13 cellular contexts compared by ENCODE assay signal in the genomic region with DNA sequence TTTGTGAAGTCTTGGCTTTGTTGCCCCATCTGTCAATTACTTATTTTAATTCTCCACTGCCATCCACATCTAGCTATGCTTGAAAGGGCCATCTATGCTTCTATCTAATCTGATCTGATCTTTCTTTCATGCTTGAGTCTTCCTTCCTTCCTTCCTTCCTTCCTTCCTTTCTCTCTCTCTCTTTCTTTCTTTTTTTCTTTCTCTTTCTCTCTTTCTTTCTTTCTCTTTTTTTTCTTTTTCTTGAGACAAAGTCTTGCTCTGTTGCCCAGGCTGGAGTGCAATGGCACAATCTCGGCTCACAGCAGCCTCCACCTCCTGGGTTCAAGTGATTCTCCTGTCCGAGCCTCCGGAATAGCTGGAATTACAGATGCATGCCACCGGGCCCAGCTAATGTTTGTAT. TPM values are rescaled to one million over a fixed set of nuclear protein-coding genes. Genes with fewer than 3 reads are reported as not detected.
DNase-seq lines count a peak whose midpoint lies in the region; ATAC-seq lines count a peak whose summit lies in the region.
"Had no signal": no experiment of that assay in that cellular context is flagged by ENCODE, and none has a peak within 500 bp of the region (broad histone marks: within the 10 kb centered on the region; RNA-seq: fewer than 3 reads in every experiment).

No MANE protein-coding gene starts in this region.

- no peaks in the 10 kb centered on the region for H3K9me3 Mint-ChIP-seq in T-helper 1 cell treated with Interleukin-12 subunit alpha and Interleukin-12 subunit beta and Interleukin-4 antibody, amounts not matched to agents 30 μg/mL and 1 μg/mL, for 36 hours
- no peaks in the 10 kb centered on the region for H3K9me3 Mint-ChIP-seq in activated naive CD8-positive, alpha-beta T cell (ENCODE audit: low read depth)
- H3K9me3 Mint-ChIP-seq in activated naive CD8-positive, alpha-beta T cell treated with anti-CD3 and anti-CD28 coated beads, Interleukin-2, amount 50 U/mL, for 24 hours: no peaks in the 10 kb centered on the region
- no peaks in the 10 kb centered on the region for H3K9me3 Mint-ChIP-seq in activated CD8-positive, alpha-beta T cell treated with anti-CD3 and anti-CD28 coated beads, Interleukin-2, amount 10 ng/mL, durations not matched to agents 7 days and 5 days (ENCODE audit: insufficient read depth)
- H3K9me3 Mint-ChIP-seq in naive thymus-derived CD8-positive, alpha-beta T cell: no peaks in the 10 kb centered on the region

- H3K4me3 Mint-ChIP-seq in T-helper 1 cell treated with Interleukin-12 subunit alpha and Interleukin-12 subunit beta and Interleukin-4 antibody, amounts not matched to agents 30 μg/mL and 1 μg/mL, for 36 hours: no peak overlapping the region
- no peak overlapping the region for H3K4me3 Mint-ChIP-seq in activated naive CD8-positive, alpha-beta T cell
- no peak overlapping the region for H3K4me3 Mint-ChIP-seq in activated naive CD8-positive, alpha-beta T cell treated with anti-CD3 and anti-CD28 coated beads, Interleukin-2, amount 50 U/mL, for 24 hours
- no peak overlapping the region for H3K4me3 Mint-ChIP-seq in activated CD8-positive, alpha-beta T cell treated with anti-CD3 and anti-CD28 coated beads, Interleukin-2, amount 10 ng/mL, durations not matched to agents 7 days and 5 days
- peak overlapping the region in 3 of 10 donors; percentile 2 to 47 (median 40) for H3K4me3 Mint-ChIP-seq in naive thymus-derived CD8-positive, alpha-beta T cell

- peak overlapping the region; percentile 23 for H3K27ac Mint-ChIP-seq in T-helper 1 cell treated with Interleukin-12 subunit alpha and Interleukin-12 subunit beta and Interleukin-4 antibody, amounts not matched to agents 30 μg/mL and 1 μg/mL, for 36 hours
- H3K27ac Mint-ChIP-seq in activated naive CD8-positive, alpha-beta T cell: peak overlapping the region; percentile 56
- H3K27ac Mint-ChIP-seq in activated naive CD8-positive, alpha-beta T cell treated with anti-CD3 and anti-CD28 coated beads, Interleukin-2, amount 50 U/mL, for 24 hours: no peak overlapping the region
- peak overlapping the region; percentile 31 for H3K27ac Mint-ChIP-seq in activated CD8-positive, alpha-beta T cell treated with anti-CD3 and anti-CD28 coated beads, Interleukin-2, amount 10 ng/mL, durations not matched to agents 7 days and 5 days
- peak overlapping the region in 7 of 10 donors; percentile 10 to 73 (median 62) for H3K27ac Mint-ChIP-seq in naive thymus-derived CD8-positive, alpha-beta T cell

- no peak for ATAC-seq in activated naive CD8-positive, alpha-beta T cell treated with anti-CD3 and anti-CD28 coated beads, Interleukin-2, amount 50 U/mL, for 24 hours
- ATAC-seq in activated CD8-positive, alpha-beta T cell treated with anti-CD3 and anti-CD28 coated beads, Interleukin-2, amount 10 ng/mL, durations not matched to agents 7 days and 5 days: no peak
- ATAC-seq in naive thymus-derived CD8-positive, alpha-beta T cell: no peak
- no peak for ATAC-seq in GM18909 (IDR thresholded peaks at IDR 0.05; ENCODE audit: poor library complexity, unreplicated experiment)

- CTCF ChIA-PET in activated CD8-positive, alpha-beta T cell treated with anti-CD3 and anti-CD28 coated beads, Interleukin-2, amount 10 ng/mL, durations not matched to agents 7 days and 5 days (lab: Charles Lee): interaction anchor here (1.3 to 1.9 kb wide), 11 partner anchors 10 to 66 kb away, joined by 3 to 10 read pairs (median 4); a partner anchor contains a TSS

- POLR2A ChIA-PET in activated CD8-positive, alpha-beta T cell treated with anti-CD3 and anti-CD28 coated beads, Interleukin-2, amount 10 ng/mL, durations not matched to agents 7 days and 5 days (lab: Charles Lee): interaction anchor here (0.6 to 1.2 kb wide), 3 partner anchors 18 to 19 kb away, joined by 3 to 5 read pairs (median 3); a partner anchor contains a TSS
- POLR2A ChIA-PET in naive thymus-derived CD8-positive, alpha-beta T cell (lab: Charles Lee): interaction anchor here (0.6 to 1.9 kb wide), 5 partner anchors 35 to 201 kb away, joined by 3 to 6 read pairs (median 3); a partner anchor contains a TSS

- no peaks in the 10 kb centered on the region for H3K27me3 Mint-ChIP-seq in T-helper 1 cell treated with Interleukin-12 subunit alpha and Interleukin-12 subunit beta and Interleukin-4 antibody, amounts not matched to agents 30 μg/mL and 1 μg/mL, for 36 hours (ENCODE audit: low read depth)
- H3K27me3 Mint-ChIP-seq in activated naive CD8-positive, alpha-beta T cell: no peaks in the 10 kb centered on the region
- H3K27me3 Mint-ChIP-seq in activated naive CD8-positive, alpha-beta T cell treated with anti-CD3 and anti-CD28 coated beads, Interleukin-2, amount 50 U/mL, for 24 hours: peaks cover 2% of the 10 kb centered on the region
- peaks cover 5% of the 10 kb centered on the region for H3K27me3 Mint-ChIP-seq in activated CD8-positive, alpha-beta T cell treated with anti-CD3 and anti-CD28 coated beads, Interleukin-2, amount 10 ng/mL, durations not matched to agents 7 days and 5 days (ENCODE audit: low read depth)
- H3K27me3 Mint-ChIP-seq in naive thymus-derived CD8-positive, alpha-beta T cell: peaks cover 0 to 5% (median 0%) of the 10 kb centered on the region in 5 donors

- H3K36me3 Mint-ChIP-seq in T-helper 1 cell treated with Interleukin-12 subunit alpha and Interleukin-12 subunit beta and Interleukin-4 antibody, amounts not matched to agents 30 μg/mL and 1 μg/mL, for 36 hours (ENCODE audit: low read depth): peaks cover 2% of the 10 kb centered on the region
- H3K36me3 Mint-ChIP-seq in activated naive CD8-positive, alpha-beta T cell: no peaks in the 10 kb centered on the region
- peaks cover 4% of the 10 kb centered on the region for H3K36me3 Mint-ChIP-seq in activated naive CD8-positive, alpha-beta T cell treated with anti-CD3 and anti-CD28 coated beads, Interleukin-2, amount 50 U/mL, for 24 hours (ENCODE audit: low read depth)
- H3K36me3 Mint-ChIP-seq in activated CD8-positive, alpha-beta T cell treated with anti-CD3 and anti-CD28 coated beads, Interleukin-2, amount 10 ng/mL, durations not matched to agents 7 days and 5 days (ENCODE audit: low read depth): peaks cover 15% of the 10 kb centered on the region
- H3K36me3 Mint-ChIP-seq in naive thymus-derived CD8-positive, alpha-beta T cell: no peaks in the 10 kb centered on the region

- H3K4me1 Mint-ChIP-seq in T-helper 1 cell treated with Interleukin-12 subunit alpha and Interleukin-12 subunit beta and Interleukin-4 antibody, amounts not matched to agents 30 μg/mL and 1 μg/mL, for 36 hours (ENCODE audit: low read depth): peaks cover 46% of the 10 kb centered on the region
- peaks cover 30% of the 10 kb centered on the region for H3K4me1 Mint-ChIP-seq in activated naive CD8-positive, alpha-beta T cell (ENCODE audit: low read depth)
- peaks cover 33% of the 10 kb centered on the region for H3K4me1 Mint-ChIP-seq in activated naive CD8-positive, alpha-beta T cell treated with anti-CD3 and anti-CD28 coated beads, Interleukin-2, amount 50 U/mL, for 24 hours
- H3K4me1 Mint-ChIP-seq in activated CD8-positive, alpha-beta T cell treated with anti-CD3 and anti-CD28 coated beads, Interleukin-2, amount 10 ng/mL, durations not matched to agents 7 days and 5 days (ENCODE audit: low read depth): peaks cover 72% of the 10 kb centered on the region
- peaks cover 21 to 61% (median 50%) of the 10 kb centered on the region in 4 donors for H3K4me1 Mint-ChIP-seq in naive thymus-derived CD8-positive, alpha-beta T cell

- DNase-seq in T-helper 1 cell (no peak), SHP77 treated with DMSO at 0.1 percent for 48 hours (lab: John Stamatoyannopoulos, UW) (no peak)
- no peak for DNase-seq in activated naive CD8-positive, alpha-beta T cell treated with anti-CD3 and anti-CD28 coated beads, Interleukin-2, amount 50 U/mL, for 24 hours
- no peak for DNase-seq in activated CD8-positive, alpha-beta T cell treated with anti-CD3 and anti-CD28 coated beads, Interleukin-2, amount 10 ng/mL, durations not matched to agents 7 days and 5 days
- no peak for DNase-seq in naive thymus-derived CD8-positive, alpha-beta T cell
- DNase-seq: COR-L47; NCI-H187 treated with DMSO at 0.1 percent for 48 hours; NK-92 treated with Interleukin-12 subunit alpha and Interleukin-12 subunit beta, amount 100 ng/mL, for 24 hours had no signal

RNA-seq across cellular contexts. Expression of a gene that starts 11.3 kb away (rescaled TPM):
- 10 to 100 TPM; 13.1 to 14.5 TPM for total RNA-seq in activated CD8-positive, alpha-beta T cell treated with anti-CD3 and anti-CD28 coated beads, Interleukin-2, amount 10 ng/mL, durations not matched to agents 7 days and 5 days
- total RNA-seq in naive thymus-derived CD8-positive, alpha-beta T cell: 1 to 10 TPM; 2.6 to 5.9 TPM
- polyA plus RNA-seq in naive thymus-derived CD8-positive, alpha-beta T cell: 1 to 10 TPM in 1 of 3 donors, under 1 TPM in 2; 0.51 to 1.3 (median 0.79) TPM

RNA-seq across cellular contexts. Expression of a gene that starts 17.7 kb away (rescaled TPM):
- total RNA-seq in activated CD8-positive, alpha-beta T cell treated with anti-CD3 and anti-CD28 coated beads, Interleukin-2, amount 10 ng/mL, durations not matched to agents 7 days and 5 days: 10 to 100 TPM; 42.1 to 43.5 TPM
- total RNA-seq in naive thymus-derived CD8-positive, alpha-beta T cell: 10 to 100 TPM; 13.0 to 16.4 TPM
- 10 to 100 TPM; 16.0 to 21.0 (median 20.0) TPM for polyA plus RNA-seq in naive thymus-derived CD8-positive, alpha-beta T cell

RNA-seq across cellular contexts. Expression of a gene that starts 26.2 kb away (rescaled TPM):
- total RNA-seq in activated CD8-positive, alpha-beta T cell treated with anti-CD3 and anti-CD28 coated beads, Interleukin-2, amount 10 ng/mL, durations not matched to agents 7 days and 5 days: not detected
- not detected for total RNA-seq in naive thymus-derived CD8-positive, alpha-beta T cell
- not detected for polyA plus RNA-seq in naive thymus-derived CD8-positive, alpha-beta T cell
- total RNA-seq: RPMI7951 had no signal
- polyA plus RNA-seq: BJ had no signal

RNA-seq across cellular contexts. Expression of a gene that starts 27.9 kb away (rescaled TPM):
- 10 to 100 TPM; 17.0 to 17.6 TPM for total RNA-seq in activated CD8-positive, alpha-beta T cell treated with anti-CD3 and anti-CD28 coated beads, Interleukin-2, amount 10 ng/mL, durations not matched to agents 7 days and 5 days
- 10 to 100 TPM in 1 of 2 experiments, 1 to 10 TPM in 1; 8.3 to 12.5 TPM for total RNA-seq in naive thymus-derived CD8-positive, alpha-beta T cell
- polyA plus RNA-seq in naive thymus-derived CD8-positive, alpha-beta T cell: 1 to 10 TPM in 1 of 3 donors, under 1 TPM in 2; 0.25 to 1.3 (median 0.64) TPM

RNA-seq across cellular contexts. Expression of a gene that starts 43.5 kb away (rescaled TPM):
- 100 to 1,000 TPM; 274 to 286 TPM for total RNA-seq in activated CD8-positive, alpha-beta T cell treated with anti-CD3 and anti-CD28 coated beads, Interleukin-2, amount 10 ng/mL, durations not matched to agents 7 days and 5 days
- total RNA-seq in naive thymus-derived CD8-positive, alpha-beta T cell: 100 to 1,000 TPM; 117 to 118 TPM
- polyA plus RNA-seq in naive thymus-derived CD8-positive, alpha-beta T cell: 10 to 100 TPM; 34.8 to 42.4 (median 42.1) TPM
